In genomic region chr11:63709336-63709735, GRCh38 we compare ENCODE assay signal across 16 cellular contexts.
"Had no signal": no experiment of that assay in that cellular context is flagged by ENCODE, and none has a peak within 500 bp of the region (broad histone marks: within the 10 kb centered on the region; RNA-seq: fewer than 3 reads in every experiment).

No MANE protein-coding gene starts in this region.

- ATAC-seq: activated CD4-positive, alpha-beta T cell treated with anti-CD3 and anti-CD28 coated beads for 36 hours; activated T-cell treated with anti-CD3 and anti-CD28 coated beads, Interleukin-2, amount 50 U/mL, for 4 hours; body of pancreas; left colon; lower lobe of right lung had no signal

- H3K27me3 ChIP-seq: body of pancreas, colonic mucosa, tibial artery had no signal

- DNase-seq: activated CD4-positive, alpha-beta memory T cell treated with anti-CD3 and anti-CD28 coated beads, Interleukin-2, amount 10 ng/mL, durations not matched to agents 7 days and 5 days; activated CD4-positive, alpha-beta T cell treated with anti-CD3 and anti-CD28 coated beads for 36 hours; activated effector memory CD4-positive, alpha-beta T cell treated with Interleukin-2 at 50 U/mL for 16 hours; activated T-cell treated with anti-CD3 and anti-CD28 coated beads, Interleukin-2, amount 50 U/mL, for 4 hours; body of pancreas; central memory CD4-positive, alpha-beta T cell; colonic mucosa; effector CD4-positive, alpha-beta T cell; left colon; lower lobe of right lung; stimulated activated CD4-positive, alpha-beta T cell treated with anti-CD3 and anti-CD28 coated beads, Interleukin-4, amount 100 ng/mL, for 24 hours; stimulated activated naive CD4-positive, alpha-beta T cell; tibial artery had no signal

- H3K4me1 ChIP-seq: colonic mucosa, lower lobe of right lung, parathyroid adenoma had no signal

- H3K9ac ChIP-seq: parathyroid adenoma had no signal

- H3K27ac ChIP-seq: body of pancreas, colonic mucosa, lower lobe of right lung, parathyroid adenoma, tibial artery, VCaP had no signal

- H2AFZ ChIP-seq: parathyroid adenoma had no signal

- H3K9me3 ChIP-seq: body of pancreas, colonic mucosa, lower lobe of right lung, tibial artery had no signal

- H3K4me3 ChIP-seq: body of pancreas, colonic mucosa, lower lobe of right lung, skin epidermis, tibial artery had no signal

- H3K36me3 ChIP-seq: colonic mucosa, lower lobe of right lung, tibial artery had no signal
